26 cellular contexts compared by ENCODE assay signal in the genomic region with DNA sequence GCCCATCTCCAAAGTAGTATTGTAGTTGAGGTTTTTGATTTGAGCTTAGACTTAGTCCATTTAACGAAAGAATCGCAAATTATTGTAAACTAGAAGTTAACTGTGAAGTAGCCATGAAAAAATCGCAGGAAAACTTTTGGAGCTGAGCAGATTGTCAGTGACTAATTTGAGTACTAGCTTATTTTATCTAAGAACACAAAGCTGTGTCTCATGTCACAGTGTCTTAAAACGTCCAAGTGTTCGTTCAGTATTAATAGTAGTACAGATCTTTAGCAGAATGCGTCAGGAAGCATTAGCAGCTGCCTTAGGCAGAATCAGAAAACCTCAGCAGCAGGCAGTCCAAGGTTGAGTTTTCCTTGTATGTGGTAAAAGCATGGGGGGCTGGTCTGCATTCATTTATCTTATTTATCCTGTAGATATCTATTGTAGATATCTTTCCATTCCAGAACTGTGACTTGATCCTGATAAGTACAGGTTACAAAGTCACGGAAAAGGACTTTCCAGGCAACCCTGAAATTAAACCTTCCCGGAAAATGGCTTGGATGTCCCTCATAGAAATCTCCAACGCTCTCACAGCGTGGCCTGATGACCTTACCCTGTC. TPM values are rescaled to one million over a fixed set of nuclear protein-coding genes. Genes with fewer than 3 reads are reported as not detected.
DNase-seq lines count a peak whose midpoint lies in the region; ATAC-seq, FAIRE-seq and TF ChIP-seq lines count a peak whose summit lies in the region.
"Had no signal": no experiment of that assay in that cellular context is flagged by ENCODE, and none has a peak within 500 bp of the region (broad histone marks: within the 10 kb centered on the region; RNA-seq: fewer than 3 reads in every experiment).

No MANE protein-coding gene starts in this region.

- no peaks in the 10 kb centered on the region for H3K4me1 Mint-ChIP-seq in endodermal cell
- peaks cover 60% of the 10 kb centered on the region for H3K4me1 Mint-ChIP-seq in nephron
- H3K4me1 Mint-ChIP-seq: CD8-positive, alpha-beta memory T cell had no signal

- H3K27me3 ChIP-seq in endodermal cell (ENCODE audit: control insufficient read depth, insufficient read depth, low read length, poor library complexity, severe bottlenecking) = no peaks in the 10 kb centered on the region

- no peak overlapping the region for H3K27ac ChIP-seq in endodermal cell (ENCODE audit: low read depth, low read length)
- H3K27ac ChIP-seq: C4-2B had no signal

- H3K4me1 ChIP-seq in endodermal cell (ENCODE audit: control insufficient read depth, insufficient read depth, low read length) = peaks cover 4% of the 10 kb centered on the region

- no peak overlapping the region for H3K9ac ChIP-seq in endodermal cell (ENCODE audit: extremely low read depth, low read length, poor library complexity, severe bottlenecking)

- peaks cover 5% of the 10 kb centered on the region for H3K36me3 ChIP-seq in endodermal cell (ENCODE audit: control insufficient read depth, insufficient read depth, low read length)

- no peak for TF ChIP-seq CTCF in endodermal cell (conservative IDR thresholded peaks at IDR 0.05)
- no peak for TF ChIP-seq CTCF in nephron (IDR thresholded peaks at IDR 0.05; ENCODE audit: unreplicated experiment in 3 of 3)
- no peak for TF ChIP-seq CTCF in GM13977 (IDR thresholded peaks at IDR 0.05; ENCODE audit: extremely low read depth, insufficient read depth, missing control alignments)

- no peak for DNase-seq in activated naive CD4-positive, alpha-beta T cell treated with anti-CD3 and anti-CD28 coated beads, Interleukin-2, amount 50 U/mL, for 72 hours (ENCODE audit: low spot score in 2 of 2)
- no peak for DNase-seq in activated naive CD4-positive, alpha-beta T cell (lab: John Stamatoyannopoulos, UW)
- no peak for DNase-seq in endodermal cell
- DNase-seq in urothelium cell line (ENCODE audit: low spot score) = no peak
- no peak for DNase-seq in GM13977 (ENCODE audit: low spot score)
- no peak for DNase-seq in activated CD8-positive, alpha-beta memory T cell treated with anti-CD3 and anti-CD28 coated beads, Interleukin-2, amount 50 U/mL, for 4 hours
- DNase-seq: 8988T; AML-193; CD8-positive, alpha-beta memory T cell; DMS53; GDM1; Karpas-422; NCI-H1694; NCI-H2081 treated with DMSO at 0.1 percent for 48 hours; NCI-H446; NCI-H526; OCI-M1 had no signal

- H3K9me3 ChIP-seq in endodermal cell (ENCODE audit: control insufficient read depth, low read length) = no peaks in the 10 kb centered on the region

- H3K4me3 Mint-ChIP-seq in endodermal cell = no peak overlapping the region
- H3K4me3 Mint-ChIP-seq in nephron = peak overlapping the region in 1 of 3 experiments; percentile 21
- H3K4me3 Mint-ChIP-seq: CD8-positive, alpha-beta memory T cell; IgD-negative memory B cell had no signal

- H3K27me3 Mint-ChIP-seq in endodermal cell (ENCODE audit: insufficient read depth) (no peaks in the 10 kb centered on the region), nephron (ENCODE audit: low read depth) (no peaks in the 10 kb centered on the region)
- H3K27me3 Mint-ChIP-seq: CD8-positive, alpha-beta memory T cell; IgD-negative memory B cell had no signal

- 93 to 94% methylated on average over 10 of the region's 10 CpGs for WGBS in endodermal cell (ENCODE audit: insufficient coverage in 1 of 2, insufficient read length in 1 of 2), 2 experiments

- H3K9me3 Mint-ChIP-seq in activated naive CD4-positive, alpha-beta T cell treated with anti-CD3 and anti-CD28 coated beads, Interleukin-2, amount 50 U/mL, for 72 hours = no peaks in the 10 kb centered on the region
- no peaks in the 10 kb centered on the region for H3K9me3 Mint-ChIP-seq in endodermal cell
- no peaks in the 10 kb centered on the region for H3K9me3 Mint-ChIP-seq in nephron
- H3K9me3 Mint-ChIP-seq: CD8-positive, alpha-beta memory T cell; IgD-negative memory B cell had no signal

- H3K4me3 ChIP-seq in endodermal cell (ENCODE audit: low read length) = no peak overlapping the region

- H3K36me3 Mint-ChIP-seq in activated naive CD4-positive, alpha-beta T cell treated with anti-CD3 and anti-CD28 coated beads, Interleukin-2, amount 50 U/mL, for 72 hours = no peaks in the 10 kb centered on the region
- H3K36me3 Mint-ChIP-seq in endodermal cell (ENCODE audit: low read depth) = peaks cover 18% of the 10 kb centered on the region
- peaks cover 19% of the 10 kb centered on the region for H3K36me3 Mint-ChIP-seq in nephron (ENCODE audit: low read depth)

- peak; percentile 89 for FAIRE-seq in urothelium cell line (lab: Jason Lieb, UNC)
- FAIRE-seq: D721Med, RCC 7860 had no signal

- in situ Hi-C loops in GM13977 (cut with MboI; ENCODE audit: low pct_unique_long_range_greater_than_20kb, low sequenced_read_pairs, unreplicated experiment) = loop anchor here (10.0 kb wide), 1 partner anchor 148 kb away; no protein-coding TSS in a partner anchor

- no peak for ATAC-seq in activated naive CD4-positive, alpha-beta T cell treated with anti-CD3 and anti-CD28 coated beads, Interleukin-2, amount 50 U/mL, for 72 hours
- ATAC-seq in GM19035 (IDR thresholded peaks at IDR 0.05; ENCODE audit: unreplicated experiment) = no peak

- peak overlapping the region; percentile 9 to 35 for H3K27ac Mint-ChIP-seq in activated naive CD4-positive, alpha-beta T cell treated with anti-CD3 and anti-CD28 coated beads, Interleukin-2, amount 50 U/mL, for 72 hours
- H3K27ac Mint-ChIP-seq in endodermal cell (peak overlapping the region; percentile 55), nephron (peak overlapping the region; percentile 63 to 82 (median 77))
- H3K27ac Mint-ChIP-seq: CD8-positive, alpha-beta memory T cell; IgD-negative memory B cell had no signal

RNA-seq across cellular contexts. Expression of gene MYO18B, which starts 48.9 kb away (rescaled TPM):
- 1 to 10 TPM in 1 of 2 donors, under 1 TPM in 1; 0.98 to 5.9 TPM for total RNA-seq in activated naive CD4-positive, alpha-beta T cell treated with anti-CD3 and anti-CD28 coated beads, Interleukin-2, amount 50 U/mL, for 72 hours
- under 1 TPM; 0.77 to 0.84 TPM for total RNA-seq in endodermal cell
- polyA plus RNA-seq in endodermal cell (2013, experiment 1 of 2) = 0.14 TPM
- 0.33 TPM for polyA plus RNA-seq in endodermal cell (2013, experiment 2 of 2)
- total RNA-seq: H4, M059J, SK-MEL-5 had no signal
- polyA plus RNA-seq: IgD-negative memory B cell had no signal

Comparison
In these comparisons a context has a peak if more than half of its experiments do, and no peak if none do; other contexts are left out.
1. H3K27ac Mint-ChIP-seq: peak in every context shown above with its lines; median percentile 77 in nephron; 55 in endodermal cell; 22 in activated naive CD4-positive, alpha-beta T cell treated with anti-CD3 and anti-CD28 coated beads, Interleukin-2, amount 50 U/mL, for 72 hours.